ENCODE assay signal across 1 cellular context in the genomic region with DNA sequence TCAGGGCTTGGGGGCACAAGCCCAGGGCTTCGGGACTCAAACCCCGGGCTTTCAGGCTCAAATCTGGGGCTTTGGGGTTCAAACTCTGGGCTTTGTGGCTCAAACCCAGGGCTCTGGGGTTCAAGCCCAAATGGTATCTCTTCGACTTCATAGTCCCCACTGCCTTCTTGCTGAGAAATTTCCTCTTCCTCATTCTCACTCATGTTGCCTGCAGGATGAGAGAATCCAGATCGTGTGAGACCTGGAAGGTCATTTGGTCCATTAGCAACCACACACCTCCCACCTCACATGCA.
TF ChIP-seq lines count a peak whose summit lies in the region.

No MANE protein-coding gene starts in this region.

TF ChIP-seq in GM23338, 12 proteins besides CTCF, POLR2A, EP300 and RAD21 (continued from another document):
- TF ChIP-seq, protein P1, sequence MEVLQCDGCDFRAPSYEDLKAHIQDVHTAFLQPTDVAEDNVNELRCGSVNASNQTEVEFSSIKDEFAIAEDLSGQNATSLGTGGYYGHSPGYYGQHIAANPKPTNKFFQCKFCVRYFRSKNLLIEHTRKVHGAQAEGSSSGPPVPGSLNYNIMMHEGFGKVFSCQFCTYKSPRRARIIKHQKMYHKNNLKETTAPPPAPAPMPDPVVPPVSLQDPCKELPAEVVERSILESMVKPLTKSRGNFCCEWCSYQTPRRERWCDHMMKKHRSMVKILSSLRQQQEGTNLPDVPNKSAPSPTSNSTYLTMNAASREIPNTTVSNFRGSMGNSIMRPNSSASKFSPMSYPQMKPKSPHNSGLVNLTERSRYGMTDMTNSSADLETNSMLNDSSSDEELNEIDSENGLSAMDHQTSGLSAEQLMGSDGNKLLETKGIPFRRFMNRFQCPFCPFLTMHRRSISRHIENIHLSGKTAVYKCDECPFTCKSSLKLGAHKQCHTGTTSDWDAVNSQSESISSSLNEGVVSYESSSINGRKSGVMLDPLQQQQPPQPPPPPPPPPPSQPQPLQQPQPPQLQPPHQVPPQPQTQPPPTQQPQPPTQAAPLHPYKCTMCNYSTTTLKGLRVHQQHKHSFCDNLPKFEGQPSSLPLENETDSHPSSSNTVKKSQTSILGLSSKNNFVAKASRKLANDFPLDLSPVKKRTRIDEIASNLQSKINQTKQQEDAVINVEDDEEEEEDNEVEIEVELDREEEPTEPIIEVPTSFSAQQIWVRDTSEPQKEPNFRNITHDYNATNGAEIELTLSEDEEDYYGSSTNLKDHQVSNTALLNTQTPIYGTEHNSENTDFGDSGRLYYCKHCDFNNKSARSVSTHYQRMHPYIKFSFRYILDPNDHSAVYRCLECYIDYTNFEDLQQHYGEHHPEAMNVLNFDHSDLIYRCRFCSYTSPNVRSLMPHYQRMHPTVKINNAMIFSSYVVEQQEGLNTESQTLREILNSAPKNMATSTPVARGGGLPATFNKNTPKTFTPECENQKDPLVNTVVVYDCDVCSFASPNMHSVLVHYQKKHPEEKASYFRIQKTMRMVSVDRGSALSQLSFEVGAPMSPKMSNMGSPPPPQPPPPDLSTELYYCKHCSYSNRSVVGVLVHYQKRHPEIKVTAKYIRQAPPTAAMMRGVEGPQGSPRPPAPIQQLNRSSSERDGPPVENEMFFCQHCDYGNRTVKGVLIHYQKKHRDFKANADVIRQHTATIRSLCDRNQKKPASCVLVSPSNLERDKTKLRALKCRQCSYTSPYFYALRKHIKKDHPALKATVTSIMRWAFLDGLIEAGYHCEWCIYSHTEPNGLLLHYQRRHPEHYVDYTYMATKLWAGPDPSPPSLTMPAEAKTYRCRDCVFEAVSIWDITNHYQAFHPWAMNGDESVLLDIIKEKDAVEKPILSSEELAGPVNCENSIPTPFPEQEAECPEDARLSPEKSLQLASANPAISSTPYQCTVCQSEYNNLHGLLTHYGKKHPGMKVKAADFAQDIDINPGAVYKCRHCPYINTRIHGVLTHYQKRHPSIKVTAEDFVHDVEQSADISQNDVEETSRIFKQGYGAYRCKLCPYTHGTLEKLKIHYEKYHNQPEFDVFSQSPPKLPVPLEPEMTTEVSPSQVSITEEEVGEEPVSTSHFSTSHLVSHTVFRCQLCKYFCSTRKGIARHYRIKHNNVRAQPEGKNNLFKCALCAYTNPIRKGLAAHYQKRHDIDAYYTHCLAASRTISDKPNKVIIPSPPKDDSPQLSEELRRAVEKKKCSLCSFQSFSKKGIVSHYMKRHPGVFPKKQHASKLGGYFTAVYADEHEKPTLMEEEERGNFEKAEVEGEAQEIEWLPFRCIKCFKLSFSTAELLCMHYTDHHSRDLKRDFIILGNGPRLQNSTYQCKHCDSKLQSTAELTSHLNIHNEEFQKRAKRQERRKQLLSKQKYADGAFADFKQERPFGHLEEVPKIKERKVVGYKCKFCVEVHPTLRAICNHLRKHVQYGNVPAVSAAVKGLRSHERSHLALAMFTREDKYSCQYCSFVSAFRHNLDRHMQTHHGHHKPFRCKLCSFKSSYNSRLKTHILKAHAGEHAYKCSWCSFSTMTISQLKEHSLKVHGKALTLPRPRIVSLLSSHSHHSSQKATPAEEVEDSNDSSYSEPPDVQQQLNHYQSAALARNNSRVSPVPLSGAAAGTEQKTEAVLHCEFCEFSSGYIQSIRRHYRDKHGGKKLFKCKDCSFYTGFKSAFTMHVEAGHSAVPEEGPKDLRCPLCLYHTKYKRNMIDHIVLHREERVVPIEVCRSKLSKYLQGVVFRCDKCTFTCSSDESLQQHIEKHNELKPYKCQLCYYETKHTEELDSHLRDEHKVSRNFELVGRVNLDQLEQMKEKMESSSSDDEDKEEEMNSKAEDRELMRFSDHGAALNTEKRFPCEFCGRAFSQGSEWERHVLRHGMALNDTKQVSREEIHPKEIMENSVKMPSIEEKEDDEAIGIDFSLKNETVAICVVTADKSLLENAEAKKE (CRISPR knock-in tag; IDR thresholded peaks at IDR 0.05): no peak
- TF ChIP-seq CREB1 (CRISPR knock-in tag; IDR thresholded peaks at IDR 0.05; ENCODE audit: low read depth): no peak
- no peak for TF ChIP-seq POLR2AphosphoS5 (IDR thresholded peaks at IDR 0.05; ENCODE audit: low read depth)
